In genomic region chr1:101290922-101291561, GRCh38 we compare ENCODE assay signal across 11 cellular contexts. TPM values are rescaled to one million over a fixed set of nuclear protein-coding genes. Genes with fewer than 3 reads are reported as not detected.
DNase-seq lines count a peak whose midpoint lies in the region; ATAC-seq and TF ChIP-seq lines count a peak whose summit lies in the region.
"Had no signal": no experiment of that assay in that cellular context is flagged by ENCODE, and none has a peak within 500 bp of the region (broad histone marks: within the 10 kb centered on the region; RNA-seq: fewer than 3 reads in every experiment).

No MANE protein-coding gene starts in this region.

- H3K36me3 Mint-ChIP-seq in activated T-cell treated with anti-CD3 and anti-CD28 coated beads, Interleukin-2, amount 50 U/mL, for 4 hours (ENCODE audit: insufficient read depth) = no peaks in the 10 kb centered on the region
- H3K36me3 Mint-ChIP-seq in T-helper 1 cell treated with Interleukin-12 subunit alpha and Interleukin-12 subunit beta and Interleukin-4 antibody, amounts not matched to agents 30 μg/mL and 1 μg/mL, for 36 hours (ENCODE audit: low read depth) = peaks cover 2% of the 10 kb centered on the region
- no peaks in the 10 kb centered on the region for H3K36me3 Mint-ChIP-seq in endodermal cell (ENCODE audit: low read depth)

- peaks cover 79% of the 10 kb centered on the region for H3K4me1 Mint-ChIP-seq in activated T-cell treated with anti-CD3 and anti-CD28 coated beads, Interleukin-2, amount 50 U/mL, for 4 hours (ENCODE audit: low read depth)
- H3K4me1 Mint-ChIP-seq in T-helper 1 cell treated with Interleukin-12 subunit alpha and Interleukin-12 subunit beta and Interleukin-4 antibody, amounts not matched to agents 30 μg/mL and 1 μg/mL, for 36 hours (ENCODE audit: low read depth) = peaks cover 49% of the 10 kb centered on the region
- H3K4me1 Mint-ChIP-seq in endodermal cell = peaks cover 14% of the 10 kb centered on the region

- no peaks in the 10 kb centered on the region for H3K9me3 Mint-ChIP-seq in activated T-cell treated with anti-CD3 and anti-CD28 coated beads, Interleukin-2, amount 50 U/mL, for 4 hours
- H3K9me3 Mint-ChIP-seq in T-helper 1 cell treated with Interleukin-12 subunit alpha and Interleukin-12 subunit beta and Interleukin-4 antibody, amounts not matched to agents 30 μg/mL and 1 μg/mL, for 36 hours = no peaks in the 10 kb centered on the region
- no peaks in the 10 kb centered on the region for H3K9me3 Mint-ChIP-seq in endodermal cell

- no peak overlapping the region for H3K9ac ChIP-seq in endodermal cell (ENCODE audit: extremely low read depth, low read length, poor library complexity, severe bottlenecking)

- no peaks in the 10 kb centered on the region for H3K27me3 Mint-ChIP-seq in activated T-cell treated with anti-CD3 and anti-CD28 coated beads, Interleukin-2, amount 50 U/mL, for 4 hours (ENCODE audit: low read depth)
- H3K27me3 Mint-ChIP-seq in T-helper 1 cell treated with Interleukin-12 subunit alpha and Interleukin-12 subunit beta and Interleukin-4 antibody, amounts not matched to agents 30 μg/mL and 1 μg/mL, for 36 hours (ENCODE audit: low read depth) = no peaks in the 10 kb centered on the region
- H3K27me3 Mint-ChIP-seq in endodermal cell (ENCODE audit: insufficient read depth) = peaks cover 3% of the 10 kb centered on the region

- peak overlapping the region; percentile 42 for H3K27ac Mint-ChIP-seq in T-helper 1 cell treated with Interleukin-12 subunit alpha and Interleukin-12 subunit beta and Interleukin-4 antibody, amounts not matched to agents 30 μg/mL and 1 μg/mL, for 36 hours
- H3K27ac Mint-ChIP-seq in endodermal cell = peak overlapping the region; percentile 44

- 90 to 100% methylated on average over 1 to 3 of the region's 3 CpGs for WGBS in endodermal cell (ENCODE audit: insufficient coverage in 1 of 2, insufficient read length in 1 of 2), 2 experiments

- H3K4me3 ChIP-seq in endodermal cell (ENCODE audit: low read length) = no peak overlapping the region
- H3K4me3 ChIP-seq: left lung had no signal

- peak overlapping the region; percentile 65 for H3K4me3 Mint-ChIP-seq in activated T-cell treated with anti-CD3 and anti-CD28 coated beads, Interleukin-2, amount 50 U/mL, for 4 hours
- peak overlapping the region; percentile 35 for H3K4me3 Mint-ChIP-seq in T-helper 1 cell treated with Interleukin-12 subunit alpha and Interleukin-12 subunit beta and Interleukin-4 antibody, amounts not matched to agents 30 μg/mL and 1 μg/mL, for 36 hours
- no peak overlapping the region for H3K4me3 Mint-ChIP-seq in endodermal cell

- DNase-seq in activated T-cell treated with anti-CD3 and anti-CD28 coated beads, Interleukin-2, amount 50 U/mL, for 4 hours = no peak
- DNase-seq in activated T-cell treated with anti-CD3 and anti-CD28 coated beads, Interleukin-2, amount 50 U/mL, for 1 hour = no peak
- DNase-seq in endodermal cell = peak; percentile 38
- DNase-seq in stimulated activated naive CD8-positive, alpha-beta T cell treated with anti-CD3 and anti-CD28 coated beads, Interleukin-15, Interleukin-2, amounts not matched to agents 100 U/mL and 50 U/mL, for 24 hours = no peak
- no peak for DNase-seq in iPS-NIHi7 (ENCODE audit: extremely low spot score)
- DNase-seq in substantia nigra (lab: John Stamatoyannopoulos, UW) = no peak
- DNase-seq: NCI-H1436 treated with DMSO at 0.1 percent for 48 hours, NCI-H82 had no signal

- H3K27ac ChIP-seq in endodermal cell (ENCODE audit: low read depth, low read length) (no peak overlapping the region), substantia nigra (ENCODE audit: low read depth, low read length, poor library complexity, severe bottlenecking) (no peak overlapping the region)

- no peak for TF ChIP-seq CTCF in endodermal cell (conservative IDR thresholded peaks at IDR 0.05)

- H3K9me3 ChIP-seq in endodermal cell (ENCODE audit: control insufficient read depth, low read length) = no peaks in the 10 kb centered on the region
- H3K9me3 ChIP-seq: left lung had no signal

- ATAC-seq in activated T-cell treated with anti-CD3 and anti-CD28 coated beads, Interleukin-2, amount 50 U/mL, for 4 hours = peak; percentile 62 to 66
- peak; percentile 69 for ATAC-seq in stimulated activated naive CD8-positive, alpha-beta T cell treated with anti-CD3 and anti-CD28 coated beads, Interleukin-15, Interleukin-2, amounts not matched to agents 100 U/mL and 50 U/mL, for 24 hours
- no peak for ATAC-seq in GM18498 (IDR thresholded peaks at IDR 0.05; ENCODE audit: unreplicated experiment)

- H3K4me1 ChIP-seq in endodermal cell (ENCODE audit: control insufficient read depth, insufficient read depth, low read length) = peaks cover 10% of the 10 kb centered on the region

- no peaks in the 10 kb centered on the region for H3K27me3 ChIP-seq in endodermal cell (ENCODE audit: control insufficient read depth, insufficient read depth, low read length, poor library complexity, severe bottlenecking)
- H3K27me3 ChIP-seq: left lung had no signal

- H3K36me3 ChIP-seq in endodermal cell (ENCODE audit: control insufficient read depth, insufficient read depth, low read length) = no peaks in the 10 kb centered on the region
- H3K36me3 ChIP-seq: left lung had no signal

RNA-seq across cellular contexts. Expression of gene S1PR1, which starts 54.2 kb away (rescaled TPM):
- 100 to 1,000 TPM in 2 of 3 donors, 10 to 100 TPM in 1; 97.7 to 112 (median 111) TPM for total RNA-seq in activated T-cell treated with anti-CD3 and anti-CD28 coated beads, Interleukin-2, amount 50 U/mL, for 4 hours
- under 1 TPM; 0.35 to 0.53 TPM for total RNA-seq in endodermal cell
- 12.1 TPM for polyA plus RNA-seq in endodermal cell (2013, experiment 1 of 2)
- 7.9 TPM for polyA plus RNA-seq in endodermal cell (2013, experiment 2 of 2)

Comparison
In these comparisons a context has a peak if more than half of its experiments do, and no peak if none do; other contexts are left out.
1. RNA of gene S1PR1, which starts 54.2 kb away (total RNA-seq): 97.7 to 112 TPM in activated T-cell treated with anti-CD3 and anti-CD28 coated beads, Interleukin-2, amount 50 U/mL, for 4 hours; 0.35 to 0.53 TPM in endodermal cell; every median in the first group is over 10 times any median in the second.